ENCODE assay signal across 2 cellular contexts in genomic region chr5:53339962-53340540, GRCh38.
TF ChIP-seq lines count a peak whose summit lies in the region.

No MANE protein-coding gene starts in this region.

TF ChIP-seq in SK-N-SH, 30 proteins besides CTCF, POLR2A, EP300 and RAD21 (continued from another document):
- TF ChIP-seq, protein P1, sequence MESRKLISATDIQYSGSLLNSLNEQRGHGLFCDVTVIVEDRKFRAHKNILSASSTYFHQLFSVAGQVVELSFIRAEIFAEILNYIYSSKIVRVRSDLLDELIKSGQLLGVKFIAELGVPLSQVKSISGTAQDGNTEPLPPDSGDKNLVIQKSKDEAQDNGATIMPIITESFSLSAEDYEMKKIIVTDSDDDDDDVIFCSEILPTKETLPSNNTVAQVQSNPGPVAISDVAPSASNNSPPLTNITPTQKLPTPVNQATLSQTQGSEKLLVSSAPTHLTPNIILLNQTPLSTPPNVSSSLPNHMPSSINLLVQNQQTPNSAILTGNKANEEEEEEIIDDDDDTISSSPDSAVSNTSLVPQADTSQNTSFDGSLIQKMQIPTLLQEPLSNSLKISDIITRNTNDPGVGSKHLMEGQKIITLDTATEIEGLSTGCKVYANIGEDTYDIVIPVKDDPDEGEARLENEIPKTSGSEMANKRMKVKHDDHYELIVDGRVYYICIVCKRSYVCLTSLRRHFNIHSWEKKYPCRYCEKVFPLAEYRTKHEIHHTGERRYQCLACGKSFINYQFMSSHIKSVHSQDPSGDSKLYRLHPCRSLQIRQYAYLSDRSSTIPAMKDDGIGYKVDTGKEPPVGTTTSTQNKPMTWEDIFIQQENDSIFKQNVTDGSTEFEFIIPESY (IDR thresholded peaks at IDR 0.05; ENCODE audit: borderline replicate concordance, low read depth), result no peak
- no peak for TF ChIP-seq EZH2phosphoT487 (IDR thresholded peaks at IDR 0.05; ENCODE audit: borderline replicate concordance, low read depth)
- TF ChIP-seq RCOR1 (IDR thresholded peaks at IDR 0.05; ENCODE audit: low read length), result no peak
- TF ChIP-seq TEAD4 (IDR thresholded peaks at IDR 0.05; ENCODE audit: borderline replicate concordance, insufficient read depth), result no peak

TF ChIP-seq in SK-N-SH treated with all-trans-retinoic acid at 6 μM for 48 hours, 23 proteins besides CTCF, POLR2A, EP300 and RAD21 (continued from another document):
- TF ChIP-seq, protein P2, sequence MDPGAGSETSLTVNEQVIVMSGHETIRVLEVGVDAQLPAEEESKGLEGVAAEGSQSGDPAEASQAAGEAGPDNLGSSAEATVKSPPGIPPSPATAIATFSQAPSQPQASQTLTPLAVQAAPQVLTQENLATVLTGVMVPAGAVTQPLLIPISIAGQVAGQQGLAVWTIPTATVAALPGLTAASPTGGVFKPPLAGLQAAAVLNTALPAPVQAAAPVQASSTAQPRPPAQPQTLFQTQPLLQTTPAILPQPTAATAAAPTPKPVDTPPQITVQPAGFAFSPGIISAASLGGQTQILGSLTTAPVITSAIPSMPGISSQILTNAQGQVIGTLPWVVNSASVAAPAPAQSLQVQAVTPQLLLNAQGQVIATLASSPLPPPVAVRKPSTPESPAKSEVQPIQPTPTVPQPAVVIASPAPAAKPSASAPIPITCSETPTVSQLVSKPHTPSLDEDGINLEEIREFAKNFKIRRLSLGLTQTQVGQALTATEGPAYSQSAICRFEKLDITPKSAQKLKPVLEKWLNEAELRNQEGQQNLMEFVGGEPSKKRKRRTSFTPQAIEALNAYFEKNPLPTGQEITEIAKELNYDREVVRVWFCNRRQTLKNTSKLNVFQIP (CRISPR knock-in tag; IDR thresholded peaks at IDR 0.05; ENCODE audit: borderline replicate concordance, low read depth), result no peak
- TF ChIP-seq ZFP30 (CRISPR knock-in tag; IDR thresholded peaks at IDR 0.05), result no peak
- no peak for TF ChIP-seq ZNF565 (CRISPR knock-in tag; conservative IDR thresholded peaks at IDR 0.05; ENCODE audit: low read depth)
- no peak for TF ChIP-seq TSHZ2 (CRISPR knock-in tag; IDR thresholded peaks at IDR 0.05)
- TF ChIP-seq TOX (CRISPR knock-in tag; IDR thresholded peaks at IDR 0.05; ENCODE audit: borderline replicate concordance), result no peak
TF ChIP-seq in SK-N-SH treated with all-trans-retinoic acid at 6 μM for 48 hours: peak in this region for 0.
